ENCODE assay signal across 8 cellular contexts in the genomic region with DNA sequence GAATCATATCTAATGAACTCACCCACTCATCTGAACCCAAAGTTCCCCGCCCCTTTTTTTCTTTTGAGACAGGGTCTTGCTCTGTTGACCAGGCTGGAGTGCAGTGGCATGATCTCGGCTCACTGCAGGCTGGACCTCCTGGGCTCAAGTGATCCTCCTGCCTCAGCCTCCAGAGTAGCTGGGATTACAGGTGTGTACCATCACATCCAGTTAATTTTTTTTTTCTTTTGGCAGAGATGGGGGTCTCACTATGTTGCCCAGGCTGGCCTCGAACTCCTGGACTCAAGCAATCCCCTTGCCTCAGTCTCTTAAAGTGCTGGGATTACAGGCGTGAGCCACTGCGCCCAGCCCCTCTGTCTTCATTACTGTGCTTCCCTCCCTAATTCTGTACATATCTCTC. TPM values are rescaled to one million over a fixed set of nuclear protein-coding genes. Genes with fewer than 3 reads are reported as not detected.
A peak's percentile ranks its signal among the peaks of the same experiment; 100 is the strongest.
DNase-seq lines count a peak whose midpoint lies in the region; ATAC-seq and TF ChIP-seq lines count a peak whose summit lies in the region.
"Not testable (repeated sequence)": the region's sequence is repeated elsewhere in the genome, so short reads cannot be mapped to it uniquely, and the experiment has no call there.

No MANE protein-coding gene starts in this region.

- not testable (repeated sequence) for H3K56ac ChIP-seq in H9 (ENCODE audit: insufficient read length, low read depth, low read length)

- not testable (repeated sequence) for H3K23me2 ChIP-seq in H9 (ENCODE audit: insufficient read length, low read depth, low read length, poor library complexity, severe bottlenecking)

- H3K27ac ChIP-seq in BLaER1; H9 (ENCODE audit: insufficient read length, low read depth, low read length); SU-DHL-6 (ENCODE audit: low read depth, low read length); naive thymus-derived CD4-positive, alpha-beta T cell (ENCODE audit: low read depth, low read length); sigmoid colon: not testable (repeated sequence)

- TF ChIP-seq EP300 in sigmoid colon (IDR thresholded peaks at IDR 0.05): not testable (repeated sequence)

- CTCF ChIA-PET in activated CD4-positive, alpha-beta memory T cell treated with anti-CD3 and anti-CD28 coated beads for 36 hours (lab: Charles Lee): interaction anchor here (0.8 kb wide), 1 partner anchor 213 kb away, joined by 3 read pairs; no protein-coding TSS in a partner anchor
- CTCF ChIA-PET in activated naive CD4-positive, alpha-beta T cell treated with anti-CD3 and anti-CD28 coated beads, Interleukin-2, amount 10 ng/mL, durations not matched to agents 7 days and 5 days (lab: Charles Lee): not testable (repeated sequence)
- CTCF ChIA-PET in naive thymus-derived CD4-positive, alpha-beta T cell (lab: Charles Lee): interaction anchor here (0.6 kb wide), 1 partner anchor 10 kb away, joined by 7 read pairs; no protein-coding TSS in a partner anchor

- not testable (repeated sequence) for H3K9me3 Mint-ChIP-seq in H9
- H3K9me3 Mint-ChIP-seq in activated CD4-positive, alpha-beta memory T cell treated with anti-CD3 and anti-CD28 coated beads for 36 hours: peaks cover 33% of the 10 kb centered on the region
- H3K9me3 Mint-ChIP-seq in activated naive CD4-positive, alpha-beta T cell treated with anti-CD3 and anti-CD28 coated beads, Interleukin-2, amount 10 ng/mL, durations not matched to agents 7 days and 5 days: peaks cover 52% of the 10 kb centered on the region
- peaks cover 17% of the 10 kb centered on the region for H3K9me3 Mint-ChIP-seq in dendritic cell treated with granulocyte-macrophage colony-stimulating factor and Interleukin-4, amounts not matched to agents 40 ng/mL and 50 ng/mL, for 4 days
- peaks cover 0 to 92% (median 39%) of the 10 kb centered on the region in 11 donors for H3K9me3 Mint-ChIP-seq in naive thymus-derived CD4-positive, alpha-beta T cell

- not testable (repeated sequence) for H3K4ac ChIP-seq in H9 (ENCODE audit: low read depth, low read length)

- H3K27me3 Mint-ChIP-seq in H9 (ENCODE audit: low read depth); activated CD4-positive, alpha-beta memory T cell treated with anti-CD3 and anti-CD28 coated beads for 36 hours; activated naive CD4-positive, alpha-beta T cell treated with anti-CD3 and anti-CD28 coated beads, Interleukin-2, amount 10 ng/mL, durations not matched to agents 7 days and 5 days; dendritic cell treated with granulocyte-macrophage colony-stimulating factor and Interleukin-4, amounts not matched to agents 40 ng/mL and 50 ng/mL, for 4 days; naive thymus-derived CD4-positive, alpha-beta T cell: not testable (repeated sequence)

- H2BK12ac ChIP-seq in H9 (ENCODE audit: insufficient read length, low read depth, low read length): not testable (repeated sequence)

- H3K79me1 ChIP-seq in H9 (ENCODE audit: insufficient read depth, low read depth, low read length, poor library complexity, severe bottlenecking): not testable (repeated sequence)

- intact Hi-C loops in activated CD4-positive, alpha-beta memory T cell treated with anti-CD3 and anti-CD28 coated beads for 36 hours (cut with micrococcal nuclease): loop anchor here (5.0 kb wide), 1 partner anchor 51 kb away; no protein-coding TSS in a partner anchor
- intact Hi-C loops in dendritic cell treated with granulocyte-macrophage colony-stimulating factor and Interleukin-4, amounts not matched to agents 40 ng/mL and 50 ng/mL, for 4 days (cut with micrococcal nuclease): not testable (repeated sequence)
- intact Hi-C loops in naive thymus-derived CD4-positive, alpha-beta T cell (cut with micrococcal nuclease): loop anchor here (5.0 kb wide), 2 partner anchors 256 to 414 kb away; a partner anchor contains a TSS
- intact Hi-C loops in sigmoid colon (cut with DNase I): loop anchor here (5.0 kb wide), 1 partner anchor 44 kb away; a partner anchor contains a TSS

- H2BK120ac ChIP-seq in H9 (ENCODE audit: low read depth, low read length, poor library complexity, severe bottlenecking): not testable (repeated sequence)

- not testable (repeated sequence) for H4K5ac ChIP-seq in H9 (ENCODE audit: insufficient read length, low read depth, low read length)

- H3F3A ChIP-seq in SU-DHL-6 (ENCODE audit: insufficient read depth): not testable (repeated sequence)

- peaks cover 23% of the 10 kb centered on the region for H3K36me3 ChIP-seq in BLaER1
- H3K36me3 ChIP-seq in SU-DHL-6 (ENCODE audit: low read length); sigmoid colon: not testable (repeated sequence)
- H3K36me3 ChIP-seq in naive thymus-derived CD4-positive, alpha-beta T cell (ENCODE audit: control insufficient read depth in 2 of 3, insufficient read depth in 3 of 3, low read length in 3 of 3): peaks cover 0 to 24% (median 0%) of the 10 kb centered on the region in 3 experiments

- H2BK20ac ChIP-seq in H9 (ENCODE audit: low read depth, low read length, poor library complexity, severe bottlenecking): not testable (repeated sequence)

- H4K20me1 ChIP-seq in BLaER1; H9 (ENCODE audit: control insufficient read depth, insufficient read depth, insufficient read length); SU-DHL-6 (ENCODE audit: low read depth, low read length): not testable (repeated sequence)

- H3K27ac Mint-ChIP-seq in H9; activated CD4-positive, alpha-beta memory T cell treated with anti-CD3 and anti-CD28 coated beads for 36 hours: not testable (repeated sequence)
- H3K27ac Mint-ChIP-seq in activated naive CD4-positive, alpha-beta T cell treated with anti-CD3 and anti-CD28 coated beads, Interleukin-2, amount 10 ng/mL, durations not matched to agents 7 days and 5 days: peak overlapping the region; percentile 38
- peak overlapping the region; percentile 86 for H3K27ac Mint-ChIP-seq in dendritic cell treated with granulocyte-macrophage colony-stimulating factor and Interleukin-4, amounts not matched to agents 40 ng/mL and 50 ng/mL, for 4 days
- peak overlapping the region; percentile 3 to 94 (median 82) for H3K27ac Mint-ChIP-seq in naive thymus-derived CD4-positive, alpha-beta T cell

- not testable (repeated sequence) for H3K27me3 ChIP-seq in BLaER1; H9 (ENCODE audit: insufficient read depth, low read length); SU-DHL-6 (ENCODE audit: low read length); naive thymus-derived CD4-positive, alpha-beta T cell (ENCODE audit: control insufficient read depth in 2 of 2, insufficient read depth in 2 of 2, low read length in 2 of 2); sigmoid colon

- not testable (repeated sequence) for H3K23ac ChIP-seq in H9 (ENCODE audit: insufficient read length, low read depth, low read length)

- H3K4me2 ChIP-seq in BLaER1 (peak overlapping the region; percentile 86), H9 (ENCODE audit: insufficient read depth, insufficient read length, low read length) (peak overlapping the region; percentile 86), SU-DHL-6 (ENCODE audit: low read depth, low read length, poor library complexity, severe bottlenecking) (peak overlapping the region; percentile 91)

- H3K9ac ChIP-seq in BLaER1; H9 (ENCODE audit: extremely low read depth, insufficient read length, low read length): not testable (repeated sequence)
- H3K9ac ChIP-seq in SU-DHL-6 (ENCODE audit: low read length): peak overlapping the region; percentile 83; the same call in 1 of the 2 replicates

- H3K4me1 ChIP-seq in BLaER1 (peaks cover 36% of the 10 kb centered on the region), sigmoid colon (peaks cover 0 to 13% (median 8%) of the 10 kb centered on the region in 4 donors)
- not testable (repeated sequence) for H3K4me1 ChIP-seq in H9 (ENCODE audit: insufficient read depth, low read length); naive thymus-derived CD4-positive, alpha-beta T cell (ENCODE audit: control insufficient read depth in 2 of 2, insufficient read depth in 2 of 2, low read length in 2 of 2)

- H4K8ac ChIP-seq in H9 (replicated peaks; ENCODE audit: insufficient read length, low read depth, low read length): not testable (repeated sequence)

- no CpG with 5 or more reads among the region's 5 CpGs for WGBS in H9 (ENCODE audit: extremely low coverage, insufficient read length, low lambda C conversion rate)
- 44 to 78% methylated on average over 5 of the region's 5 CpGs for WGBS in sigmoid colon, 2 donors

- not testable (repeated sequence) for H2AFZ ChIP-seq in H9 (ENCODE audit: low read length); SU-DHL-6 (ENCODE audit: low read depth, low read length, severe bottlenecking)

- TF ChIP-seq POLR2A in sigmoid colon (IDR thresholded peaks at IDR 0.05): not testable (repeated sequence)

- peaks cover 14 to 19% (median 17%) of the 10 kb centered on the region in 3 experiments; a peak in 5 of 7 replicates for H3K36me3 Mint-ChIP-seq in H9 (ENCODE audit: insufficient read depth in 1 of 3, low read depth in 3 of 3)
- H3K36me3 Mint-ChIP-seq in activated CD4-positive, alpha-beta memory T cell treated with anti-CD3 and anti-CD28 coated beads for 36 hours: peaks cover 26% of the 10 kb centered on the region
- H3K36me3 Mint-ChIP-seq in activated naive CD4-positive, alpha-beta T cell treated with anti-CD3 and anti-CD28 coated beads, Interleukin-2, amount 10 ng/mL, durations not matched to agents 7 days and 5 days: peaks cover 41% of the 10 kb centered on the region
- H3K36me3 Mint-ChIP-seq in dendritic cell treated with granulocyte-macrophage colony-stimulating factor and Interleukin-4, amounts not matched to agents 40 ng/mL and 50 ng/mL, for 4 days (ENCODE audit: low read depth): peaks cover 30% of the 10 kb centered on the region
- peaks cover 0 to 49% (median 30%) of the 10 kb centered on the region in 5 donors for H3K36me3 Mint-ChIP-seq in naive thymus-derived CD4-positive, alpha-beta T cell

- not testable (repeated sequence) for H2AK5ac ChIP-seq in H9 (ENCODE audit: insufficient read length, low read length)

- ATAC-seq in naive thymus-derived CD4-positive, alpha-beta T cell: not testable (repeated sequence)

- not testable (repeated sequence) for H3K9me2 ChIP-seq in SU-DHL-6 (replicated peaks; ENCODE audit: insufficient read depth, low read length)

- DNase-seq in H9; activated CD4-positive, alpha-beta memory T cell treated with anti-CD3 and anti-CD28 coated beads for 36 hours; activated naive CD4-positive, alpha-beta T cell treated with anti-CD3 and anti-CD28 coated beads, Interleukin-2, amount 10 ng/mL, durations not matched to agents 7 days and 5 days; naive thymus-derived CD4-positive, alpha-beta T cell: not testable (repeated sequence)
- peak; percentile 22 for DNase-seq in sigmoid colon

- H3K4me1 Mint-ChIP-seq in H9: peaks cover 31 to 46% of the 10 kb centered on the region in 2 experiments
- H3K4me1 Mint-ChIP-seq in activated CD4-positive, alpha-beta memory T cell treated with anti-CD3 and anti-CD28 coated beads for 36 hours (ENCODE audit: low read depth): peaks cover 26% of the 10 kb centered on the region
- H3K4me1 Mint-ChIP-seq in activated naive CD4-positive, alpha-beta T cell treated with anti-CD3 and anti-CD28 coated beads, Interleukin-2, amount 10 ng/mL, durations not matched to agents 7 days and 5 days: peaks cover 20% of the 10 kb centered on the region
- peaks cover 44% of the 10 kb centered on the region for H3K4me1 Mint-ChIP-seq in dendritic cell treated with granulocyte-macrophage colony-stimulating factor and Interleukin-4, amounts not matched to agents 40 ng/mL and 50 ng/mL, for 4 days (ENCODE audit: low read depth)
- peaks cover 12 to 32% (median 18%) of the 10 kb centered on the region in 7 donors for H3K4me1 Mint-ChIP-seq in naive thymus-derived CD4-positive, alpha-beta T cell

- H3K4me3 Mint-ChIP-seq in H9: peak overlapping the region; percentile 93 to 94
- H3K4me3 Mint-ChIP-seq in activated CD4-positive, alpha-beta memory T cell treated with anti-CD3 and anti-CD28 coated beads for 36 hours: peak overlapping the region; percentile 81
- peak overlapping the region; percentile 85 for H3K4me3 Mint-ChIP-seq in activated naive CD4-positive, alpha-beta T cell treated with anti-CD3 and anti-CD28 coated beads, Interleukin-2, amount 10 ng/mL, durations not matched to agents 7 days and 5 days
- peak overlapping the region; percentile 83 for H3K4me3 Mint-ChIP-seq in dendritic cell treated with granulocyte-macrophage colony-stimulating factor and Interleukin-4, amounts not matched to agents 40 ng/mL and 50 ng/mL, for 4 days
- H3K4me3 Mint-ChIP-seq in naive thymus-derived CD4-positive, alpha-beta T cell: peak overlapping the region; percentile 87 to 95 (median 92)

- TF ChIP-seq CTCF in H9 (conservative IDR thresholded peaks at IDR 0.05); SU-DHL-6 (IDR thresholded peaks at IDR 0.05; ENCODE audit: insufficient read depth, low read length, poor library complexity, severe bottlenecking); sigmoid colon (IDR thresholded peaks at IDR 0.05): not testable (repeated sequence)

- H3K4me3 ChIP-seq in BLaER1; SU-DHL-6 (ENCODE audit: insufficient read depth, low read length, poor library complexity, severe bottlenecking); naive thymus-derived CD4-positive, alpha-beta T cell (ENCODE audit: low read length); sigmoid colon: not testable (repeated sequence)

- H4K91ac ChIP-seq in H9 (ENCODE audit: insufficient read length, low read depth, low read length): not testable (repeated sequence)

- not testable (repeated sequence) for H2BK15ac ChIP-seq in H9 (ENCODE audit: low read depth, low read length)

- H3K18ac ChIP-seq in H9 (ENCODE audit: insufficient read length, low read depth, low read length): not testable (repeated sequence)

- H3K79me2 ChIP-seq in H9 (ENCODE audit: insufficient read depth, low read length): not testable (repeated sequence)
- peaks cover 58% of the 10 kb centered on the region for H3K79me2 ChIP-seq in SU-DHL-6 (ENCODE audit: insufficient read depth, low read length)

- POLR2A ChIA-PET in activated CD4-positive, alpha-beta memory T cell treated with anti-CD3 and anti-CD28 coated beads for 36 hours (lab: Charles Lee); naive thymus-derived CD4-positive, alpha-beta T cell (lab: Charles Lee): not testable (repeated sequence)

- not testable (repeated sequence) for H2BK5ac ChIP-seq in H9 (ENCODE audit: insufficient read length, low read length)

- not testable (repeated sequence) for H3K14ac ChIP-seq in H9 (ENCODE audit: insufficient read depth, low read length)

- not testable (repeated sequence) for H3T11ph ChIP-seq in H9 (ENCODE audit: low read length)

- peaks cover 13% of the 10 kb centered on the region for H3K9me3 ChIP-seq in BLaER1
- not testable (repeated sequence) for H3K9me3 ChIP-seq in H9 (ENCODE audit: control insufficient read depth, low read depth, low read length); SU-DHL-6 (ENCODE audit: insufficient read depth, low read length); sigmoid colon
- peaks cover 0 to 32% (median 0%) of the 10 kb centered on the region in 3 experiments for H3K9me3 ChIP-seq in naive thymus-derived CD4-positive, alpha-beta T cell (ENCODE audit: control insufficient read depth in 2 of 3, low read length in 3 of 3)

RNA-seq across cellular contexts. Expression of a gene that starts 17.7 kb away (rescaled TPM):
- 12.1 and 13.4 TPM in 2 replicates for total RNA-seq in H9 (2021)
- 1 to 10 TPM; 5.0 to 6.3 TPM for total RNA-seq in activated CD4-positive, alpha-beta memory T cell treated with anti-CD3 and anti-CD28 coated beads for 36 hours
- total RNA-seq in naive thymus-derived CD4-positive, alpha-beta T cell: 1 to 10 TPM; 2.1 to 7.2 (median 6.0) TPM
- 1 to 10 TPM; 1.3 to 2.5 TPM for polyA plus RNA-seq in naive thymus-derived CD4-positive, alpha-beta T cell
- total RNA-seq in sigmoid colon: 1 to 10 TPM; 1.8 to 3.9 (median 3.6) TPM
- 1 to 10 TPM; 1.8 to 5.0 (median 4.6) TPM for polyA plus RNA-seq in sigmoid colon

RNA-seq across cellular contexts. Expression of a gene that starts 21.8 kb away (rescaled TPM):
- 14.0 and 15.1 TPM in 2 replicates for total RNA-seq in H9 (2021)
- total RNA-seq in activated CD4-positive, alpha-beta memory T cell treated with anti-CD3 and anti-CD28 coated beads for 36 hours: 10 to 100 TPM; 11.0 to 11.4 TPM
- total RNA-seq in naive thymus-derived CD4-positive, alpha-beta T cell: 10 to 100 TPM in 3 of 5 experiments, 1 to 10 TPM in 2; 5.0 to 25.7 (median 11.0) TPM
- polyA plus RNA-seq in naive thymus-derived CD4-positive, alpha-beta T cell: 10 to 100 TPM; 14.0 to 27.7 TPM
- total RNA-seq in sigmoid colon: 1 to 10 TPM; 3.6 to 8.4 (median 6.1) TPM
- 1 to 10 TPM; 4.6 to 7.2 (median 5.4) TPM for polyA plus RNA-seq in sigmoid colon

RNA-seq across cellular contexts. Expression of a gene that starts 43.5 kb away (rescaled TPM):
- 20.2 and 26.1 TPM in 2 replicates for total RNA-seq in H9 (2021)
- total RNA-seq in activated CD4-positive, alpha-beta memory T cell treated with anti-CD3 and anti-CD28 coated beads for 36 hours: 1 to 10 TPM; 5.4 to 7.0 TPM
- total RNA-seq in naive thymus-derived CD4-positive, alpha-beta T cell: 10 to 100 TPM in 3 of 5 experiments, 1 to 10 TPM in 2; 4.5 to 13.4 (median 11.6) TPM
- polyA plus RNA-seq in naive thymus-derived CD4-positive, alpha-beta T cell: 1 to 10 TPM; 5.4 to 7.1 TPM
- 10 to 100 TPM in 3 of 4 donors, 1 to 10 TPM in 1; 9.0 to 21.8 (median 15.0) TPM for total RNA-seq in sigmoid colon
- polyA plus RNA-seq in sigmoid colon: 1 to 10 TPM; 1.4 to 8.5 (median 6.6) TPM
